Comparison of ENCODE assay signal across 25 cellular contexts in the genomic region with DNA sequence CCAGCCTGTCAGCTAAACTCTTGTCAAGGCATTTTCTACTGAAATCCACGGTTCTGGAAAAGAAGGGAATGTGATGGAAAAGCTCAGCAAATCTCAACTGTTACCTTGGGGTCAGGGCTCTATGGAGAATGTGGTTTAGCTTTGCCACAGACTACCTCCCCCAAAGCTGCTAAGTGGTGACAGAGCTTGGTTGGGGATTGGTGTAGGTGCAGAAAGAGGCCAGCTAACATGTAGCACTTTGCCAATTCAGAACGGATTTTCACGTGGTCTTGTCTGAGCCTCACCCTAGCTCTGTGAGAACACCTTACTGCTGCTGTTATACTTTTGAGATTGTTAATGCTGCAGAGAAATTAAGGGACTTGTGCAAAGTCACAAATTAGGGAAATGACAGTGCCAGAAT.
"Had no signal": no experiment of that assay in that cellular context is flagged by ENCODE, and none has a peak within 500 bp of the region (broad histone marks: within the 10 kb centered on the region; RNA-seq: fewer than 3 reads in every experiment).

No MANE protein-coding gene starts in this region.

- H3K27ac ChIP-seq: esophagus muscularis mucosa, hepatocyte, ovary, sigmoid colon, stomach, thyroid gland, upper lobe of right lung had no signal

- H3K4me1 ChIP-seq: esophagus muscularis mucosa, sigmoid colon, thyroid gland, upper lobe of right lung had no signal

- H3K4me2 ChIP-seq: hepatocyte had no signal

- H3K27me3 ChIP-seq: esophagus muscularis mucosa, hepatocyte, ovary, sigmoid colon, stomach, thyroid gland, upper lobe of right lung had no signal

- FAIRE-seq: bronchial epithelial cell, colon, small intestine had no signal

- H3K4me3 ChIP-seq: esophagus muscularis mucosa, hepatocyte, mucosa of descending colon, ovary, sigmoid colon, stomach, thyroid gland, upper lobe of right lung had no signal

- H3K9me3 ChIP-seq: esophagus muscularis mucosa, mucosa of descending colon, ovary, sigmoid colon, stomach, thyroid gland, upper lobe of right lung had no signal

- H3K79me2 ChIP-seq: hepatocyte had no signal

- DNase-seq: activated CD4-positive, alpha-beta T cell treated with anti-CD3 and anti-CD28 coated beads for 36 hours; activated CD4-positive, CD25-positive, alpha-beta regulatory T cell; activated CD8-positive, alpha-beta memory T cell treated with anti-CD3 and anti-CD28 coated beads, Interleukin-2, amount 10 ng/mL, durations not matched to agents 7 days and 5 days; activated CD8-positive, alpha-beta T cell treated with anti-CD3 and anti-CD28 coated beads, Interleukin-2, amount 10 ng/mL, durations not matched to agents 7 days and 5 days; activated naive CD8-positive, alpha-beta T cell treated with anti-CD3 and anti-CD28 coated beads, Interleukin-2, amount 50 U/mL, for 24 hours; activated T-cell treated with anti-CD3 and anti-CD28 coated beads, Interleukin-2, amount 50 U/mL, for 48 hours; dermis blood vessel endothelial cell; effector CD4-positive, alpha-beta T cell; foreskin melanocyte; islet precursor cell; left ventricle myocardium superior; mucosa of descending colon; ovary; sigmoid colon; small intestine; stimulated activated CD4-positive, alpha-beta T cell treated with anti-CD3 and anti-CD28 coated beads, Interleukin-2, amount 100 ng/mL, for 24 hours; stimulated activated naive B cell treated with anti-CD40 and anti-IgM and Interleukin-4, amounts not matched to agents 10 μg/mL and 1 μg/mL and 100 μg/mL, for 72 hours; stomach; thyroid gland; upper lobe of right lung had no signal

- ATAC-seq: activated CD4-positive, alpha-beta T cell treated with anti-CD3 and anti-CD28 coated beads for 36 hours; activated CD8-positive, alpha-beta memory T cell treated with anti-CD3 and anti-CD28 coated beads, Interleukin-2, amount 10 ng/mL, durations not matched to agents 7 days and 5 days; activated CD8-positive, alpha-beta T cell treated with anti-CD3 and anti-CD28 coated beads, Interleukin-2, amount 10 ng/mL, durations not matched to agents 7 days and 5 days; activated naive CD8-positive, alpha-beta T cell treated with anti-CD3 and anti-CD28 coated beads, Interleukin-2, amount 50 U/mL, for 24 hours; left ventricle myocardium superior; mucosa of descending colon; natural killer cell treated with Interleukin-12 subunit alpha and Interleukin-12 subunit beta and Interleukin-15 and Interleukin-18, amount 100 ng/mL, for 72 hours; stimulated activated naive B cell treated with anti-CD40 and anti-IgM and Interleukin-4, amounts not matched to agents 10 μg/mL and 1 μg/mL and 100 μg/mL, for 72 hours; upper lobe of right lung had no signal

- H2AFZ ChIP-seq: hepatocyte had no signal

- H3K36me3 ChIP-seq: esophagus muscularis mucosa, ovary, sigmoid colon, stomach, thyroid gland, upper lobe of right lung had no signal
